ENCODE assay signal across 8 cellular contexts in genomic region chr15:51935466-51936118, GRCh38. TPM values are rescaled to one million over a fixed set of nuclear protein-coding genes. Genes with fewer than 3 reads are reported as not detected.
DNase-seq lines count a peak whose midpoint lies in the region; ATAC-seq lines count a peak whose summit lies in the region.

No MANE protein-coding gene starts in this region.

- H3K9me3 ChIP-seq in NT2/D1 (ENCODE audit: insufficient read depth, low read length): no peaks in the 10 kb centered on the region

- ATAC-seq in HG02798 (IDR thresholded peaks at IDR 0.05; ENCODE audit: poor library complexity, unreplicated experiment): peak; percentile 87
- peak; percentile 87 for ATAC-seq in stimulated activated naive CD8-positive, alpha-beta T cell treated with anti-CD3 and anti-CD28 coated beads, Interleukin-15, amount 100 ng/mL, for 72 hours

- no peaks in the 10 kb centered on the region for H3K4me1 Mint-ChIP-seq in activated naive CD4-positive, alpha-beta T cell treated with anti-CD3 and anti-CD28 coated beads for 36 hours (ENCODE audit: low read depth)
- no peaks in the 10 kb centered on the region for H3K4me1 Mint-ChIP-seq in activated naive CD4-positive, alpha-beta T cell treated with anti-CD3 and anti-CD28 coated beads, Interleukin-2, amount 10 ng/mL, durations not matched to agents 7 days and 5 days
- H3K4me1 Mint-ChIP-seq in stimulated activated naive CD8-positive, alpha-beta T cell treated with anti-CD3 and anti-CD28 coated beads, Interleukin-15, amount 100 ng/mL, for 72 hours: peaks cover 10% of the 10 kb centered on the region

- peaks cover 6% of the 10 kb centered on the region for H3K36me3 ChIP-seq in NT2/D1 (ENCODE audit: insufficient read depth, insufficient read length, low read length)

- peaks cover 10% of the 10 kb centered on the region for H3K36me3 Mint-ChIP-seq in activated naive CD4-positive, alpha-beta T cell treated with anti-CD3 and anti-CD28 coated beads for 36 hours (ENCODE audit: low read depth)
- H3K36me3 Mint-ChIP-seq in activated naive CD4-positive, alpha-beta T cell treated with anti-CD3 and anti-CD28 coated beads, Interleukin-2, amount 10 ng/mL, durations not matched to agents 7 days and 5 days: peaks cover 22% of the 10 kb centered on the region

- H3K9ac ChIP-seq in NT2/D1 (ENCODE audit: insufficient read length, low read depth): no peak overlapping the region

- H3K4me1 ChIP-seq in NT2/D1 (ENCODE audit: insufficient read depth, insufficient read length): peaks cover 2% of the 10 kb centered on the region

- H3K27me3 Mint-ChIP-seq in activated naive CD4-positive, alpha-beta T cell treated with anti-CD3 and anti-CD28 coated beads for 36 hours (ENCODE audit: low read depth): no peaks in the 10 kb centered on the region
- no peaks in the 10 kb centered on the region for H3K27me3 Mint-ChIP-seq in activated naive CD4-positive, alpha-beta T cell treated with anti-CD3 and anti-CD28 coated beads, Interleukin-2, amount 10 ng/mL, durations not matched to agents 7 days and 5 days
- H3K27me3 Mint-ChIP-seq in stimulated activated naive CD8-positive, alpha-beta T cell treated with anti-CD3 and anti-CD28 coated beads, Interleukin-15, amount 100 ng/mL, for 72 hours: no peaks in the 10 kb centered on the region

- CTCF ChIA-PET in activated naive CD4-positive, alpha-beta T cell treated with anti-CD3 and anti-CD28 coated beads for 36 hours (lab: Charles Lee): interaction anchor here (1.1 kb wide), 1 partner anchor 46 kb away, joined by 3 read pairs; no protein-coding TSS in a partner anchor
- CTCF ChIA-PET in activated naive CD4-positive, alpha-beta T cell treated with anti-CD3 and anti-CD28 coated beads, Interleukin-2, amount 10 ng/mL, durations not matched to agents 7 days and 5 days (lab: Charles Lee): interaction anchor here (0.7 to 1.3 kb wide), 2 partner anchors 273 to 292 kb away, joined by 3 read pairs; no protein-coding TSS in a partner anchor

- DNase-seq in activated naive CD4-positive, alpha-beta T cell treated with anti-CD3 and anti-CD28 coated beads for 36 hours: no peak
- DNase-seq in activated naive CD4-positive, alpha-beta T cell treated with anti-CD3 and anti-CD28 coated beads, Interleukin-2, amount 10 ng/mL, durations not matched to agents 7 days and 5 days: no peak
- DNase-seq in NT2/D1 (ENCODE audit: low read depth, low spot score) (no peak), DMS79 treated with DMSO at 0.1 percent for 48 hours (lab: John Stamatoyannopoulos, UW) (no peak), cortex of kidney (lab: John Stamatoyannopoulos, UW) (no peak)
- no peak for DNase-seq in stimulated activated naive CD8-positive, alpha-beta T cell treated with anti-CD3 and anti-CD28 coated beads, Interleukin-15, amount 100 ng/mL, for 72 hours
- DNase-seq in effector CD8-positive, alpha-beta T cell (lab: John Stamatoyannopoulos, UW): no peak

- intact Hi-C loops in activated naive CD4-positive, alpha-beta T cell treated with anti-CD3 and anti-CD28 coated beads for 36 hours (cut with micrococcal nuclease): no loop called here

- H3K4me3 ChIP-seq in NT2/D1 (ENCODE audit: insufficient read length, low read depth): peak overlapping the region; percentile 11

- H3K27me3 ChIP-seq in NT2/D1 (ENCODE audit: insufficient read depth, insufficient read length): no peaks in the 10 kb centered on the region

- H3K4me3 Mint-ChIP-seq in activated naive CD4-positive, alpha-beta T cell treated with anti-CD3 and anti-CD28 coated beads for 36 hours: no peak overlapping the region
- H3K4me3 Mint-ChIP-seq in activated naive CD4-positive, alpha-beta T cell treated with anti-CD3 and anti-CD28 coated beads, Interleukin-2, amount 10 ng/mL, durations not matched to agents 7 days and 5 days: no peak overlapping the region
- H3K4me3 Mint-ChIP-seq in stimulated activated naive CD8-positive, alpha-beta T cell treated with anti-CD3 and anti-CD28 coated beads, Interleukin-15, amount 100 ng/mL, for 72 hours: no peak overlapping the region

- peak overlapping the region; percentile 6 for H3K27ac Mint-ChIP-seq in activated naive CD4-positive, alpha-beta T cell treated with anti-CD3 and anti-CD28 coated beads for 36 hours
- H3K27ac Mint-ChIP-seq in activated naive CD4-positive, alpha-beta T cell treated with anti-CD3 and anti-CD28 coated beads, Interleukin-2, amount 10 ng/mL, durations not matched to agents 7 days and 5 days: no peak overlapping the region
- H3K27ac Mint-ChIP-seq in stimulated activated naive CD8-positive, alpha-beta T cell treated with anti-CD3 and anti-CD28 coated beads, Interleukin-15, amount 100 ng/mL, for 72 hours: peak overlapping the region; percentile 56 to 87

- H3K9me3 Mint-ChIP-seq in activated naive CD4-positive, alpha-beta T cell treated with anti-CD3 and anti-CD28 coated beads for 36 hours: no peaks in the 10 kb centered on the region
- no peaks in the 10 kb centered on the region for H3K9me3 Mint-ChIP-seq in activated naive CD4-positive, alpha-beta T cell treated with anti-CD3 and anti-CD28 coated beads, Interleukin-2, amount 10 ng/mL, durations not matched to agents 7 days and 5 days
- no peaks in the 10 kb centered on the region for H3K9me3 Mint-ChIP-seq in stimulated activated naive CD8-positive, alpha-beta T cell treated with anti-CD3 and anti-CD28 coated beads, Interleukin-15, amount 100 ng/mL, for 72 hours

RNA-seq across cellular contexts. Expression of gene LEO1, which starts 36.0 kb away (rescaled TPM):
- total RNA-seq in activated naive CD4-positive, alpha-beta T cell treated with anti-CD3 and anti-CD28 coated beads for 36 hours: 10 to 100 TPM; 21.0 to 23.8 TPM
